Comparison of ENCODE assay signal across 21 cellular contexts in genomic region chr7:137040745-137041144, GRCh38.
"Had no signal": no experiment of that assay in that cellular context is flagged by ENCODE, and none has a peak within 500 bp of the region (broad histone marks: within the 10 kb centered on the region; RNA-seq: fewer than 3 reads in every experiment).

No MANE protein-coding gene starts in this region.

- H3K27me3 ChIP-seq: esophagus squamous epithelium, heart right ventricle, tibial nerve had no signal

- H3K36me3 ChIP-seq: esophagus squamous epithelium, heart right ventricle, tibial nerve had no signal

- FAIRE-seq: colon, endometrium, islet of Langerhans had no signal

- H3K4me1 ChIP-seq: esophagus squamous epithelium, heart right ventricle, tibial nerve had no signal

- H3K27ac ChIP-seq: epithelial cell of prostate, esophagus squamous epithelium, tibial nerve had no signal

- ATAC-seq: activated CD4-positive, alpha-beta T cell treated with anti-CD3 and anti-CD28 coated beads for 36 hours; activated CD8-positive, alpha-beta memory T cell treated with anti-CD3 and anti-CD28 coated beads, Interleukin-2, amount 10 ng/mL, durations not matched to agents 7 days and 5 days; activated CD8-positive, alpha-beta T cell treated with anti-CD3 and anti-CD28 coated beads, Interleukin-2, amount 10 ng/mL, durations not matched to agents 7 days and 5 days; activated naive CD8-positive, alpha-beta T cell treated with anti-CD3 and anti-CD28 coated beads, Interleukin-2, amount 50 U/mL, for 24 hours; left ventricle myocardium superior; right cardiac atrium had no signal

- H3K9me3 ChIP-seq: esophagus squamous epithelium, tibial nerve had no signal

- H3K4me3 ChIP-seq: esophagus squamous epithelium, heart right ventricle, tibial nerve had no signal

- DNase-seq: activated CD4-positive, alpha-beta T cell treated with anti-CD3 and anti-CD28 coated beads for 36 hours; activated CD4-positive, CD25-positive, alpha-beta regulatory T cell; activated CD8-positive, alpha-beta memory T cell treated with anti-CD3 and anti-CD28 coated beads, Interleukin-2, amount 10 ng/mL, durations not matched to agents 7 days and 5 days; activated CD8-positive, alpha-beta T cell treated with anti-CD3 and anti-CD28 coated beads, Interleukin-2, amount 10 ng/mL, durations not matched to agents 7 days and 5 days; activated naive CD8-positive, alpha-beta T cell treated with anti-CD3 and anti-CD28 coated beads, Interleukin-2, amount 50 U/mL, for 24 hours; activated T-cell treated with anti-CD3 and anti-CD28 coated beads, Interleukin-2, amount 50 U/mL, for 48 hours; dermis blood vessel endothelial cell; effector CD4-positive, alpha-beta T cell; esophagus squamous epithelium; foreskin fibroblast; heart right ventricle; left ventricle myocardium superior; posterior cingulate gyrus; right cardiac atrium; stimulated activated CD4-positive, alpha-beta T cell treated with anti-CD3 and anti-CD28 coated beads, Interleukin-2, amount 100 ng/mL, for 48 hours; stimulated activated naive CD4-positive, alpha-beta T cell treated with Interleukin-2 at 50 U/mL for 16 hours had no signal
